ENCODE assay signal across 1 cellular context in the genomic region with DNA sequence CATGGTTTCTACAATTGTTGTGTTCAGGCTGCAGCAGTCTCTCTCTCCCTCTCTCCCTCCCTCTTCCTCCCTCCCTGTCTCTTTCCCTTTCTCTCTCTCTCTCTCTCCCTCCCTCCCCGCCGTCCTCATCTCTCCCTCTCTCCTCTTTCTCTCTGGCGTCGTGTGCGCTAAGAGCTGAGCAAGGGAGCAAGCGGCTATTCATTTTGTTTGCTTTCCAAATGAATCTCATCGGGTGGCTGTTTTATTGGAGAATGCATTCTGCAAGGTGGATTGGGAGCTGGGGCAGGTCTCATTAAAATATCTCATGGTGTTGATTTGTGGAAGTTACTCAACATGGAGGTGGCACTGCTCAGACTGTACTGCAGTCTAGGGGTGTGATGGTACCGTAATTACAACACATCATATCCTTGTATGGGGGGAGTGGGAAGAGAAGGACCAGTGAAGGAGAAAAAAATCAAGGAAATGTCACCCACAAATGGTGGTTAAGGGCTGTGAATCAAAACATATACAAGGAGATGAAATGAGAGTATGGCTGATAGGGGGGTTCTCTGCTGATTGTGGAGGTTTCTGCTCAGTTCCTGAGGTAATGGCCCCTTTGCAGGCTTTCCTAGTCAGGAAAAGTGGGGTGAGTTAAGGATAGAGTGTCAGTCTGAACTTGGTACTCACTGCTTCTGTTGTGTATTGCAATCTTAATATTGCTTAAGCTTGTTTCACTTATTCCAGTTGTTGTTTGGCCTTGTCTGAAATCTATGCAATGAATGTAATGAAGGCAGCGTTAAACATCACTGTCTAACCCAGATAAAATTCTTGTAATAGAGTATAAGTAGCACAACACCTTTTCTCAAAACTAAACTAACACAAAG.
TF ChIP-seq lines count a peak whose summit lies in the region.

No MANE protein-coding gene starts in this region.

TF ChIP-seq in HEK293, 187 proteins besides CTCF, POLR2A, EP300 and RAD21 (continued from another document and continues in another):
- TF ChIP-seq, protein P1, sequence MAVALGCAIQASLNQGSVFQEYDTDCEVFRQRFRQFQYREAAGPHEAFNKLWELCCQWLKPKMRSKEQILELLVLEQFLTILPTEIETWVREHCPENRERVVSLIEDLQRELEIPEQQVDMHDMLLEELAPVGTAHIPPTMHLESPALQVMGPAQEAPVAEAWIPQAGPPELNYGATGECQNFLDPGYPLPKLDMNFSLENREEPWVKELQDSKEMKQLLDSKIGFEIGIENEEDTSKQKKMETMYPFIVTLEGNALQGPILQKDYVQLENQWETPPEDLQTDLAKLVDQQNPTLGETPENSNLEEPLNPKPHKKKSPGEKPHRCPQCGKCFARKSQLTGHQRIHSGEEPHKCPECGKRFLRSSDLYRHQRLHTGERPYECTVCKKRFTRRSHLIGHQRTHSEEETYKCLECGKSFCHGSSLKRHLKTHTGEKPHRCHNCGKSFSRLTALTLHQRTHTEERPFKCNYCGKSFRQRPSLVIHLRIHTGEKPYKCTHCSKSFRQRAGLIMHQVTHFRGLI (tag by site-specific recombination; IDR thresholded peaks at IDR 0.05): no peak
- 0 out of 2 replicates have a peak, but pooled peaks have one; percentile 50 for TF ChIP-seq KLF16 (tag by site-specific recombination; IDR thresholded peaks at IDR 0.05)
- no peak for TF ChIP-seq ZNF529 (tag by site-specific recombination; IDR thresholded peaks at IDR 0.05; ENCODE audit: insufficient replicate concordance)
- no peak for TF ChIP-seq KLF10 (tag by site-specific recombination; IDR thresholded peaks at IDR 0.05)
- TF ChIP-seq, protein P2, sequence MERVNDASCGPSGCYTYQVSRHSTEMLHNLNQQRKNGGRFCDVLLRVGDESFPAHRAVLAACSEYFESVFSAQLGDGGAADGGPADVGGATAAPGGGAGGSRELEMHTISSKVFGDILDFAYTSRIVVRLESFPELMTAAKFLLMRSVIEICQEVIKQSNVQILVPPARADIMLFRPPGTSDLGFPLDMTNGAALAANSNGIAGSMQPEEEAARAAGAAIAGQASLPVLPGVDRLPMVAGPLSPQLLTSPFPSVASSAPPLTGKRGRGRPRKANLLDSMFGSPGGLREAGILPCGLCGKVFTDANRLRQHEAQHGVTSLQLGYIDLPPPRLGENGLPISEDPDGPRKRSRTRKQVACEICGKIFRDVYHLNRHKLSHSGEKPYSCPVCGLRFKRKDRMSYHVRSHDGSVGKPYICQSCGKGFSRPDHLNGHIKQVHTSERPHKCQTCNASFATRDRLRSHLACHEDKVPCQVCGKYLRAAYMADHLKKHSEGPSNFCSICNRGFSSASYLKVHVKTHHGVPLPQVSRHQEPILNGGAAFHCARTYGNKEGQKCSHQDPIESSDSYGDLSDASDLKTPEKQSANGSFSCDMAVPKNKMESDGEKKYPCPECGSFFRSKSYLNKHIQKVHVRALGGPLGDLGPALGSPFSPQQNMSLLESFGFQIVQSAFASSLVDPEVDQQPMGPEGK (tag by site-specific recombination; IDR thresholded peaks at IDR 0.05): peak; percentile 48
- TF ChIP-seq ZNF404 (tag by site-specific recombination; IDR thresholded peaks at IDR 0.05): no peak
- no peak for TF ChIP-seq ZNF624 (tag by site-specific recombination; IDR thresholded peaks at IDR 0.05)
- TF ChIP-seq, protein P3, sequence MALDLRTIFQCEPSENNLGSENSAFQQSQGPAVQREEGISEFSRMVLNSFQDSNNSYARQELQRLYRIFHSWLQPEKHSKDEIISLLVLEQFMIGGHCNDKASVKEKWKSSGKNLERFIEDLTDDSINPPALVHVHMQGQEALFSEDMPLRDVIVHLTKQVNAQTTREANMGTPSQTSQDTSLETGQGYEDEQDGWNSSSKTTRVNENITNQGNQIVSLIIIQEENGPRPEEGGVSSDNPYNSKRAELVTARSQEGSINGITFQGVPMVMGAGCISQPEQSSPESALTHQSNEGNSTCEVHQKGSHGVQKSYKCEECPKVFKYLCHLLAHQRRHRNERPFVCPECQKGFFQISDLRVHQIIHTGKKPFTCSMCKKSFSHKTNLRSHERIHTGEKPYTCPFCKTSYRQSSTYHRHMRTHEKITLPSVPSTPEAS (tag by site-specific recombination; IDR thresholded peaks at IDR 0.05): no peak
- TF ChIP-seq GLI4 (tag by site-specific recombination; IDR thresholded peaks at IDR 0.05): no peak
- no peak for TF ChIP-seq ZNF324 (tag by site-specific recombination; IDR thresholded peaks at IDR 0.05)
- TF ChIP-seq, protein P4, sequence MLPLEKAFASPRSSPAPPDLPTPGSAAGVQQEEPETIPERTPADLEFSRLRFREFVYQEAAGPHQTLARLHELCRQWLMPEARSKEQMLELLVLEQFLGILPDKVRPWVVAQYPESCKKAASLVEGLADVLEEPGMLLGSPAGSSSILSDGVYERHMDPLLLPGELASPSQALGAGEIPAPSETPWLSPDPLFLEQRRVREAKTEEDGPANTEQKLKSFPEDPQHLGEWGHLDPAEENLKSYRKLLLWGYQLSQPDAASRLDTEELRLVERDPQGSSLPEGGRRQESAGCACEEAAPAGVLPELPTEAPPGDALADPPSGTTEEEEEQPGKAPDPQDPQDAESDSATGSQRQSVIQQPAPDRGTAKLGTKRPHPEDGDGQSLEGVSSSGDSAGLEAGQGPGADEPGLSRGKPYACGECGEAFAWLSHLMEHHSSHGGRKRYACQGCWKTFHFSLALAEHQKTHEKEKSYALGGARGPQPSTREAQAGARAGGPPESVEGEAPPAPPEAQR (tag by site-specific recombination; IDR thresholded peaks at IDR 0.05): no peak
- no peak for TF ChIP-seq ZNF701 (tag by site-specific recombination; IDR thresholded peaks at IDR 0.05)
- TF ChIP-seq, protein P5, sequence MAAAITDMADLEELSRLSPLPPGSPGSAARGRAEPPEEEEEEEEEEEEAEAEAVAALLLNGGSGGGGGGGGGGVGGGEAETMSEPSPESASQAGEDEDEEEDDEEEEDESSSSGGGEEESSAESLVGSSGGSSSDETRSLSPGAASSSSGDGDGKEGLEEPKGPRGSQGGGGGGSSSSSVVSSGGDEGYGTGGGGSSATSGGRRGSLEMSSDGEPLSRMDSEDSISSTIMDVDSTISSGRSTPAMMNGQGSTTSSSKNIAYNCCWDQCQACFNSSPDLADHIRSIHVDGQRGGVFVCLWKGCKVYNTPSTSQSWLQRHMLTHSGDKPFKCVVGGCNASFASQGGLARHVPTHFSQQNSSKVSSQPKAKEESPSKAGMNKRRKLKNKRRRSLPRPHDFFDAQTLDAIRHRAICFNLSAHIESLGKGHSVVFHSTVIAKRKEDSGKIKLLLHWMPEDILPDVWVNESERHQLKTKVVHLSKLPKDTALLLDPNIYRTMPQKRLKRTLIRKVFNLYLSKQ (tag by site-specific recombination; IDR thresholded peaks at IDR 0.05; ENCODE audit: borderline replicate concordance): no peak
- TF ChIP-seq ZNF138 (tag by site-specific recombination; IDR thresholded peaks at IDR 0.05; ENCODE audit: borderline replicate concordance): no peak
- no peak for TF ChIP-seq KLF9 (tag by site-specific recombination; IDR thresholded peaks at IDR 0.05; ENCODE audit: low read depth)
- TF ChIP-seq ZNF629 (tag by site-specific recombination; IDR thresholded peaks at IDR 0.05): no peak
- no peak for TF ChIP-seq ZNF843 (tag by site-specific recombination; IDR thresholded peaks at IDR 0.05)
- TF ChIP-seq ZNF837 (tag by site-specific recombination; IDR thresholded peaks at IDR 0.05): no peak
- TF ChIP-seq OVOL3 (tag by site-specific recombination; IDR thresholded peaks at IDR 0.05): no peak
- no peak for TF ChIP-seq ZNF791 (tag by site-specific recombination; IDR thresholded peaks at IDR 0.05)
- no peak for TF ChIP-seq ZFP69B (tag by site-specific recombination; IDR thresholded peaks at IDR 0.05)
- no peak for TF ChIP-seq ZNF132 (tag by site-specific recombination; IDR thresholded peaks at IDR 0.05; ENCODE audit: borderline replicate concordance)
- TF ChIP-seq, protein P6, sequence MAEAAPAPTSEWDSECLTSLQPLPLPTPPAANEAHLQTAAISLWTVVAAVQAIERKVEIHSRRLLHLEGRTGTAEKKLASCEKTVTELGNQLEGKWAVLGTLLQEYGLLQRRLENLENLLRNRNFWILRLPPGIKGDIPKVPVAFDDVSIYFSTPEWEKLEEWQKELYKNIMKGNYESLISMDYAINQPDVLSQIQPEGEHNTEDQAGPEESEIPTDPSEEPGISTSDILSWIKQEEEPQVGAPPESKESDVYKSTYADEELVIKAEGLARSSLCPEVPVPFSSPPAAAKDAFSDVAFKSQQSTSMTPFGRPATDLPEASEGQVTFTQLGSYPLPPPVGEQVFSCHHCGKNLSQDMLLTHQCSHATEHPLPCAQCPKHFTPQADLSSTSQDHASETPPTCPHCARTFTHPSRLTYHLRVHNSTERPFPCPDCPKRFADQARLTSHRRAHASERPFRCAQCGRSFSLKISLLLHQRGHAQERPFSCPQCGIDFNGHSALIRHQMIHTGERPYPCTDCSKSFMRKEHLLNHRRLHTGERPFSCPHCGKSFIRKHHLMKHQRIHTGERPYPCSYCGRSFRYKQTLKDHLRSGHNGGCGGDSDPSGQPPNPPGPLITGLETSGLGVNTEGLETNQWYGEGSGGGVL (tag by site-specific recombination; IDR thresholded peaks at IDR 0.05): peak; percentile 97
- TF ChIP-seq ZNF664 (tag by site-specific recombination; IDR thresholded peaks at IDR 0.05): no peak; the same call in 1 of the 2 replicates
- TF ChIP-seq, protein P7, sequence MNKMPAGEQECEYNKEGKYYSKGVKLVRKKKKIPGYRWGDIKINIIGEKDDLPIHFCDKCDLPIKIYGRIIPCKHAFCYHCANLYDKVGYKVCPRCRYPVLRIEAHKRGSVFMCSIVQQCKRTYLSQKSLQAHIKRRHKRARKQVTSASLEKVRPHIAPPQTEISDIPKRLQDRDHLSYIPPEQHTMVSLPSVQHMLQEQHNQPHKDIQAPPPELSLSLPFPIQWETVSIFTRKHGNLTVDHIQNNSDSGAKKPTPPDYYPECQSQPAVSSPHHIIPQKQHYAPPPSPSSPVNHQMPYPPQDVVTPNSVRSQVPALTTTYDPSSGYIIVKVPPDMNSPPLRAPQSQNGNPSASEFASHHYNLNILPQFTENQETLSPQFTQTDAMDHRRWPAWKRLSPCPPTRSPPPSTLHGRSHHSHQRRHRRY (tag by site-specific recombination; IDR thresholded peaks at IDR 0.05): no peak
- no peak for TF ChIP-seq ZNF23 (tag by site-specific recombination; IDR thresholded peaks at IDR 0.05; ENCODE audit: borderline replicate concordance)
- TF ChIP-seq ZNF660 (tag by site-specific recombination; IDR thresholded peaks at IDR 0.05): peak; percentile 24; the same call in 1 of the 2 replicates
- TF ChIP-seq ZNF747 (tag by site-specific recombination; IDR thresholded peaks at IDR 0.05): no peak
- TF ChIP-seq ZNF626 (tag by site-specific recombination; IDR thresholded peaks at IDR 0.05): no peak
- no peak for TF ChIP-seq ZBTB8A (tag by site-specific recombination; IDR thresholded peaks at IDR 0.05)
- no peak for TF ChIP-seq ZNF544 (tag by site-specific recombination; IDR thresholded peaks at IDR 0.05)
- no peak for TF ChIP-seq ZNF426 (tag by site-specific recombination; IDR thresholded peaks at IDR 0.05)
- no peak for TF ChIP-seq ZNF121 (tag by site-specific recombination; IDR thresholded peaks at IDR 0.05)
- no peak for TF ChIP-seq ZNF416 (tag by site-specific recombination; IDR thresholded peaks at IDR 0.05)
- TF ChIP-seq ZBTB20 (tag by site-specific recombination; IDR thresholded peaks at IDR 0.05): 0 out of 2 replicates have a peak, but pooled peaks have one; percentile 13
- TF ChIP-seq, protein P8, sequence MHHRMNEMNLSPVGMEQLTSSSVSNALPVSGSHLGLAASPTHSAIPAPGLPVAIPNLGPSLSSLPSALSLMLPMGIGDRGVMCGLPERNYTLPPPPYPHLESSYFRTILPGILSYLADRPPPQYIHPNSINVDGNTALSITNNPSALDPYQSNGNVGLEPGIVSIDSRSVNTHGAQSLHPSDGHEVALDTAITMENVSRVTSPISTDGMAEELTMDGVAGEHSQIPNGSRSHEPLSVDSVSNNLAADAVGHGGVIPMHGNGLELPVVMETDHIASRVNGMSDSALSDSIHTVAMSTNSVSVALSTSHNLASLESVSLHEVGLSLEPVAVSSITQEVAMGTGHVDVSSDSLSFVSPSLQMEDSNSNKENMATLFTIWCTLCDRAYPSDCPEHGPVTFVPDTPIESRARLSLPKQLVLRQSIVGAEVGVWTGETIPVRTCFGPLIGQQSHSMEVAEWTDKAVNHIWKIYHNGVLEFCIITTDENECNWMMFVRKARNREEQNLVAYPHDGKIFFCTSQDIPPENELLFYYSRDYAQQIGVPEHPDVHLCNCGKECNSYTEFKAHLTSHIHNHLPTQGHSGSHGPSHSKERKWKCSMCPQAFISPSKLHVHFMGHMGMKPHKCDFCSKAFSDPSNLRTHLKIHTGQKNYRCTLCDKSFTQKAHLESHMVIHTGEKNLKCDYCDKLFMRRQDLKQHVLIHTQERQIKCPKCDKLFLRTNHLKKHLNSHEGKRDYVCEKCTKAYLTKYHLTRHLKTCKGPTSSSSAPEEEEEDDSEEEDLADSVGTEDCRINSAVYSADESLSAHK (tag by site-specific recombination; IDR thresholded peaks at IDR 0.05): no peak
- no peak for TF ChIP-seq ZNF76 (tag by site-specific recombination; IDR thresholded peaks at IDR 0.05; ENCODE audit: borderline replicate concordance, low read depth)
- TF ChIP-seq EGR2 (tag by site-specific recombination; IDR thresholded peaks at IDR 0.05; ENCODE audit: low read depth): no peak
- TF ChIP-seq, protein P9, sequence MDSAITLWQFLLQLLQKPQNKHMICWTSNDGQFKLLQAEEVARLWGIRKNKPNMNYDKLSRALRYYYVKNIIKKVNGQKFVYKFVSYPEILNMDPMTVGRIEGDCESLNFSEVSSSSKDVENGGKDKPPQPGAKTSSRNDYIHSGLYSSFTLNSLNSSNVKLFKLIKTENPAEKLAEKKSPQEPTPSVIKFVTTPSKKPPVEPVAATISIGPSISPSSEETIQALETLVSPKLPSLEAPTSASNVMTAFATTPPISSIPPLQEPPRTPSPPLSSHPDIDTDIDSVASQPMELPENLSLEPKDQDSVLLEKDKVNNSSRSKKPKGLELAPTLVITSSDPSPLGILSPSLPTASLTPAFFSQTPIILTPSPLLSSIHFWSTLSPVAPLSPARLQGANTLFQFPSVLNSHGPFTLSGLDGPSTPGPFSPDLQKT (IDR thresholded peaks at IDR 0.05; ENCODE audit: borderline replicate concordance, low read depth, low read length): no peak
- peak; percentile 27; the same call in 1 of the 2 replicates for TF ChIP-seq SP7 (tag by site-specific recombination; IDR thresholded peaks at IDR 0.05)
- peak; percentile 85; the same call in 1 of the 2 replicates for TF ChIP-seq ZNF169 (tag by site-specific recombination; IDR thresholded peaks at IDR 0.05)
